Comparison of ENCODE assay signal across 8 cellular contexts in the genomic region with DNA sequence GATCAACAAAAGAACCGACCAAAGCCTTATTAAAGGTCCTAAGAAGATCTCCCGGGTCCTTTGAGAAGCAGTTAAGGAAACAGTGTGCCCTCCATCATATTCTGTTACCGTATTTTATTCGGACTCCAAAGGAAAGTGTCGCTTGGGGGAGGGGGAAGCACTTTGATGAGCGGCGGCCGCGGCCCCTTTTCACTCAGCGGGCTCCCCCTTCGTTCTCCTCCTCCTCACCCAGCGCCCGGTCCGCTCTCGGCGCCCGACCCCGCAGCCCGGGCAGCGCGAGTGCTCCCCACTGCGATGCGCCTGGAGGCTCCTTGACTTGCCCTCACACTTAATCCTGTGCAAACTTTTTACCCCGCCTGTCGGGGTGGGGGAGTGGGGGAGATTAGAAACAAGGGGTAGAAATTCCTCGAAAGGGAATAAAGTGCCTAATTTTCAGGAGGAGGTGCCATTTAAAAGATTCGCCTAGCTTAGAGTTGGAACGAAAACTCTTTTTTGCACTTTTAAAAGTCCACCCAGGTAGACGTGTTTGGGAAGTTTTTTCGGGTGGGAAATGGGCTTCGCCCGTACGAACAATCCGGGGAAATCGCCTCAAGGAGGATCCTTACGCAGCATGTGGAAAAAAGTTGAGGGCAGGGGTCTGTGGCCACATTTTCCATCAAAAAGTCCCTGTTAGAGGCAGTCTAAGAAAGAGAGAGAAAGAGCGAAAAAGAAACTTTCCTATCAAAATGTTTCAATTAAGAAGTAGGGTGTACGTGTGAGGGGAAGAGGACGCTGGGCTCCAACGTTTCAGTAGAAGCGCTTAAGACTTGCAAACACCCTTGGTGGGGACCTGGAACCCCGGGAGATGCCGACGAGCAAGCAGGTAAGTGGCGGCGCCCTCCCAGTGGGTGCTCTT. TPM values are rescaled to one million over a fixed set of nuclear protein-coding genes. Genes with fewer than 3 reads are reported as not detected.
DNase-seq lines count a peak whose midpoint lies in the region; ATAC-seq, FAIRE-seq and TF ChIP-seq lines count a peak whose summit lies in the region.

No MANE protein-coding gene starts in this region.

- DNase-seq in ELR (ENCODE audit: low read depth) (peak; percentile 9), GM12878 (ENCODE audit: low read depth, low spot score) (no peak), mesenchymal stem cell (peak; percentile 21), T1000 (lab: John Stamatoyannopoulos, UW) (no peak)
- DNase-seq in effector CD4-positive, alpha-beta T cell: no peak

- BruUV-seq in GM12878 (replicated peaks; lab: Mats Ljungman, UMichigan): no TSS peak

- intact Hi-C loops in GM12878 (cut with micrococcal nuclease; ENCODE audit: unreplicated experiment): loop anchor here (10.0 kb wide), 2 partner anchors 265 to 595 kb away; no protein-coding TSS in a partner anchor

- H3K4me2 ChIP-seq in GM12878 (ENCODE audit: control insufficient read depth, insufficient read depth): peak overlapping the region; percentile 98
- H3K4me2 ChIP-seq in mesenchymal stem cell (ENCODE audit: low read length, poor library complexity, severe bottlenecking): peak overlapping the region; percentile 73

- H3K79me1 ChIP-seq in mesenchymal stem cell (replicated peaks; ENCODE audit: low read length, poor library complexity, severe bottlenecking): no peaks in the 10 kb centered on the region

- no peak overlapping the region for H3K23ac ChIP-seq in mesenchymal stem cell (ENCODE audit: low read length in 2 of 2)

- H3K4me3 ChIP-seq in GM12878: peak overlapping the region; percentile 71
- H3K4me3 ChIP-seq in mesenchymal stem cell (ENCODE audit: insufficient read depth in 1 of 2, low read depth in 1 of 2, low read length in 2 of 2): peak overlapping the region in 1 of 2 experiments; percentile 74

- H3K27me3 ChIP-seq in GM12878 (replicated peaks in 1 of 2; ENCODE audit: control insufficient read depth in 2 of 2, insufficient read depth in 2 of 2, low read length in 1 of 2): peaks cover 0 to 19% of the 10 kb centered on the region in 2 experiments; a peak in 3 of 4 replicates
- H3K27me3 ChIP-seq in mesenchymal stem cell (ENCODE audit: control insufficient read depth in 1 of 2, insufficient read depth in 1 of 2, low read length in 2 of 2): peaks cover 71 to 78% of the 10 kb centered on the region in 2 experiments

- no peak overlapping the region for H2BK15ac ChIP-seq in mesenchymal stem cell (ENCODE audit: low read depth, poor library complexity, severe bottlenecking)

- H3K4ac ChIP-seq in mesenchymal stem cell (ENCODE audit: low read depth in 1 of 2, low read length in 2 of 2): no peak overlapping the region

- H3K4me1 ChIP-seq in GM12878 (ENCODE audit: control insufficient read depth, insufficient read depth, low read length): peaks cover 8% of the 10 kb centered on the region
- H3K4me1 ChIP-seq in mesenchymal stem cell (ENCODE audit: control insufficient read depth, insufficient read depth, low read depth, low read length): peaks cover 36% of the 10 kb centered on the region

- H2AK5ac ChIP-seq in mesenchymal stem cell (ENCODE audit: low read length, severe bottlenecking): no peak overlapping the region

- no peak overlapping the region for H3K14ac ChIP-seq in mesenchymal stem cell (ENCODE audit: low read length in 2 of 2)

- no peak overlapping the region for H3K18ac ChIP-seq in mesenchymal stem cell (ENCODE audit: low read depth in 1 of 2, low read length in 2 of 2)

- WGBS in GM12878 (ENCODE audit: insufficient coverage, insufficient replicate concordance, low lambda C conversion rate, missing lambda C conversion rate): 26% methylated on average over 38 of the region's 46 CpGs
- 1% methylated on average over 28 of the region's 46 CpGs for WGBS in mesenchymal stem cell

- no peak for TF ChIP-seq POLR2A in GM12878 (IDR thresholded peaks at IDR 0.05; ENCODE audit: low read depth, low read length)

- no peaks in the 10 kb centered on the region for H3K79me2 ChIP-seq in GM12878 (ENCODE audit: control insufficient read depth, insufficient read depth, low read length)

- TF ChIP-seq EP300 in GM12878 (IDR thresholded peaks at IDR 0.05; ENCODE audit: borderline replicate concordance in 1 of 2, control insufficient read depth in 1 of 2, low read depth in 2 of 2, low read length in 2 of 2): no peak

- SMC1A ChIA-PET in GM12878 (lab: Charles Lee; ENCODE audit: uncharacterized antibody, unreplicated experiment): interaction anchor here (0.6 kb wide), 1 partner anchor 936 kb away, joined by 3 read pairs; no protein-coding TSS in a partner anchor

- in situ Hi-C loops in GM12878 (cut with MboI): no loop called here

- no peak overlapping the region for H2BK120ac ChIP-seq in mesenchymal stem cell (ENCODE audit: low read depth, low read length)

- no peak overlapping the region for H2BK5ac ChIP-seq in mesenchymal stem cell (ENCODE audit: low read depth, low read length, poor library complexity, severe bottlenecking)

- H4K8ac ChIP-seq in mesenchymal stem cell (ENCODE audit: low read length): no peak overlapping the region

- H3K9ac ChIP-seq in GM12878 (ENCODE audit: control insufficient read depth, insufficient read depth, low read length) (peak overlapping the region; percentile 6; the same call in 1 of the 2 replicates), mesenchymal stem cell (ENCODE audit: low read length) (peak overlapping the region; percentile 18)

- FAIRE-seq in GM12878 (lab: Jason Lieb, UNC): no peak

- RAD21 ChIA-PET in GM12878 (lab: Charles Lee; ENCODE audit: unreplicated experiment): interaction anchor here (0.7 kb wide), 1 partner anchor 440 kb away, joined by 3 read pairs; no protein-coding TSS in a partner anchor

- no peak overlapping the region for H4K91ac ChIP-seq in mesenchymal stem cell (ENCODE audit: low read length)

- H3K27ac ChIP-seq in KOPT-K1 (ENCODE audit: low read depth, low read length, poor library complexity, severe bottlenecking): peak overlapping the region; percentile 63
- no peak overlapping the region for H3K27ac ChIP-seq in GM12878 (ENCODE audit: control insufficient read depth, insufficient read depth)
- H3K27ac ChIP-seq in mesenchymal stem cell (ENCODE audit: low read length, poor library complexity, severe bottlenecking): no peak overlapping the region

- CTCF ChIA-PET in GM12878 (lab: Yijun Ruan, JAX): no interaction called here

- POLR2A ChIA-PET in GM12878 (lab: Charles Lee): interaction anchor here (0.5 kb wide), 1 partner anchor 1464 kb away, joined by 3 read pairs; no protein-coding TSS in a partner anchor

- H2AFZ ChIP-seq in GM12878 (ENCODE audit: control insufficient read depth, low read depth, low read length) (peak overlapping the region; percentile 79), mesenchymal stem cell (ENCODE audit: low read depth, low read length) (no peak overlapping the region)

- H3K9me3 ChIP-seq in KOPT-K1 (ENCODE audit: insufficient read depth, low read length, poor library complexity, severe bottlenecking) (peaks cover under 1% of the 10 kb centered on the region), GM12878 (replicated peaks; ENCODE audit: control insufficient read depth, insufficient read depth, low read length) (no peaks in the 10 kb centered on the region; the same call in 2 of the 3 replicates), mesenchymal stem cell (ENCODE audit: control insufficient read depth, low read length) (no peaks in the 10 kb centered on the region)

- H3K36me3 ChIP-seq in KOPT-K1 (ENCODE audit: insufficient read depth, low read length): peaks cover 4% of the 10 kb centered on the region; the same call in 1 of the 2 replicates
- no peaks in the 10 kb centered on the region; a peak in 1 of 4 replicates for H3K36me3 ChIP-seq in GM12878 (ENCODE audit: control insufficient read depth in 2 of 2, insufficient read depth in 2 of 2, low read length in 1 of 2)
- H3K36me3 ChIP-seq in mesenchymal stem cell (ENCODE audit: control insufficient read depth in 1 of 2, insufficient read depth in 2 of 2, low read depth in 1 of 2, low read length in 2 of 2): peaks cover 13 to 29% of the 10 kb centered on the region in 2 experiments

- TF ChIP-seq RAD21 in GM12878 (IDR thresholded peaks at IDR 0.05; ENCODE audit: insufficient read depth, low read depth, low read length): no peak

- TF ChIP-seq CTCF in GM12878 (IDR thresholded peaks at IDR 0.05 in 2 of 3, conservative IDR thresholded peaks at IDR 0.05 in 1 of 3; ENCODE audit: control insufficient read depth in 2 of 3, extremely low read depth in 1 of 3, insufficient read depth in 1 of 3, low read depth in 3 of 3, low read length in 3 of 3): no peak

- ATAC-seq in GM12878: no peak
- no peak for ATAC-seq in GM19324 (IDR thresholded peaks at IDR 0.05; ENCODE audit: low FRiP score, unreplicated experiment)
- ATAC-seq in GM21381 (IDR thresholded peaks at IDR 0.05; ENCODE audit: unreplicated experiment): no peak

- H4K20me1 ChIP-seq in GM12878 (ENCODE audit: control insufficient read depth, insufficient read depth): no peaks in the 10 kb centered on the region

- H2BK12ac ChIP-seq in mesenchymal stem cell (ENCODE audit: low read length in 2 of 2): no peak overlapping the region

TF ChIP-seq in GM12878, 131 proteins besides CTCF, POLR2A, EP300 and RAD21 (continues in another document):
- TF ChIP-seq BMI1 (IDR thresholded peaks at IDR 0.05; ENCODE audit: borderline replicate concordance): peak; percentile 28; the same call in 1 of the 2 replicates

RNA-seq across cellular contexts. Expression of gene OTX1, which starts 1.1 kb away (rescaled TPM):
- total RNA-seq in GM12878 (2013; cell fraction: nucleolus; rRNA removed): 4.4 and 11.1 TPM in 2 replicates
- total RNA-seq in GM12878 (2014; rRNA removed) (0.49 TPM in 1 of 2 replicates, not detected in the other), GM12878 (2014; rRNA removed; fragmentation: Illumina TruSeq; extraction: Trizol) (0.04 TPM in 1 of 2 replicates, not detected in the other), GM12878 (2021) (0.35 and 0.67 TPM in 2 replicates)
- not detected for polyA plus RNA-seq in GM12878 (2011; ENCODE audit: low read depth)
- polyA plus RNA-seq in GM12878 (2011; rRNA removed) (0.26 TPM in 1 of 2 replicates, not detected in the other), GM12878 (2014; fragmentation: Illumina TruSeq; extraction: Trizol) (0.06 TPM in 1 of 2 replicates, not detected in the other), GM12878 (2014; fragmentation: Nextera tagmentation; extraction: Ambion mirVana) (under 1 TPM in 1 of 2 experiments, not detected in 1; 0.04 TPM), GM12878 (2014; rRNA removed) (0.09 and 0.33 TPM in 2 replicates), GM12878 (2016; fragmentation: Nextera tagmentation; extraction: Ambion mirVana) (under 1 TPM; 0.20 to 0.35 TPM)
- polyA plus RNA-seq in GM12878 (2011; cell fraction: cytosol; rRNA removed): 0.12 and 0.28 TPM in 2 replicates
- polyA plus RNA-seq in GM12878 (2011; cell fraction: nucleus; rRNA removed): 2.3 and 3.1 TPM in 2 replicates
- polyA plus RNA-seq in GM12878 (2012): 0.12 and 0.28 TPM in 2 replicates
- 0.37 and 1.6 TPM in 2 replicates for polyA minus RNA-seq in GM12878 (2011; rRNA and poly(A)+ RNA removed)
- polyA minus RNA-seq in GM12878 (2011; cell fraction: cytosol; rRNA and poly(A)+ RNA removed): 0.40 and 1.2 TPM in 2 replicates
- polyA minus RNA-seq in GM12878 (2011; cell fraction: nucleus; rRNA and poly(A)+ RNA removed): 6.9 and 10.2 TPM in 2 replicates
- 0.01 TPM for polyA plus RNA-seq in mesenchymal stem cell (2013, experiment 1 of 2)
- polyA plus RNA-seq in mesenchymal stem cell (2013, experiment 2 of 2): not detected

Comparison
In these comparisons a context has a peak if more than half of its experiments do, and no peak if none do; other contexts are left out.
1. DNase-seq: peak in ELR (single experiment) and mesenchymal stem cell (single experiment); none in GM12878 (single experiment), effector CD4-positive, alpha-beta T cell (single experiment) and T1000 (single experiment).